Comparison of ENCODE assay signal across 9 cellular contexts in genomic region chr1:235999259-235999925, GRCh38.
DNase-seq lines count a peak whose midpoint lies in the region; ATAC-seq and TF ChIP-seq lines count a peak whose summit lies in the region.
"Had no signal": no experiment of that assay in that cellular context is flagged by ENCODE, and none has a peak within 500 bp of the region (broad histone marks: within the 10 kb centered on the region; RNA-seq: fewer than 3 reads in every experiment).

No MANE protein-coding gene starts in this region.

- ATAC-seq in HG03175 (IDR thresholded peaks at IDR 0.05; ENCODE audit: unreplicated experiment), result peak; percentile 89
- peak; percentile 89 for ATAC-seq in activated B cell treated with CpG ODN at 0.5 μM for 24 hours (ENCODE audit: low read depth)

- H3K9me3 Mint-ChIP-seq in activated B cell treated with CpG ODN at 0.5 μM for 24 hours, result no peaks in the 10 kb centered on the region

- no peaks in the 10 kb centered on the region for H3K27me3 ChIP-seq in dorsolateral prefrontal cortex

- H3K4me3 ChIP-seq in coronary artery, result no peak overlapping the region
- no peak overlapping the region for H3K4me3 ChIP-seq in skeletal muscle cell (ENCODE audit: low read depth, low read length)
- H3K4me3 ChIP-seq in dorsolateral prefrontal cortex, result no peak overlapping the region

- CTCF ChIA-PET in activated B cell treated with CpG ODN at 0.5 μM for 24 hours (lab: Charles Lee), result interaction anchor here (1.4 kb wide), 1 partner anchor 28 kb away, joined by 8 read pairs; no protein-coding TSS in a partner anchor

- peak overlapping the region in 1 of 2 donors; percentile 45 for H3K27ac ChIP-seq in coronary artery
- H3K27ac ChIP-seq in dorsolateral prefrontal cortex, result peak overlapping the region in 9 of 59 donors; percentile 0 to 39 (median 24)
- H3K27ac ChIP-seq: C4-2B had no signal

- H3K27me3 Mint-ChIP-seq in activated B cell treated with CpG ODN at 0.5 μM for 24 hours, result peaks cover 3% of the 10 kb centered on the region

- peak overlapping the region; percentile 89 for H3K27ac Mint-ChIP-seq in activated B cell treated with CpG ODN at 0.5 μM for 24 hours

- H3K36me3 Mint-ChIP-seq in activated B cell treated with CpG ODN at 0.5 μM for 24 hours (ENCODE audit: low read depth), result no peaks in the 10 kb centered on the region

- peaks cover 15% of the 10 kb centered on the region for H3K4me1 Mint-ChIP-seq in activated B cell treated with CpG ODN at 0.5 μM for 24 hours

- POLR2A ChIA-PET in activated B cell treated with CpG ODN at 0.5 μM for 24 hours (lab: Charles Lee), result interaction anchor here (1.0 to 1.7 kb wide), 6 partner anchors 28 to 162 kb away, joined by 3 to 7 read pairs (median 4); no protein-coding TSS in a partner anchor

- TF ChIP-seq CTCF in activated B cell treated with CpG ODN at 0.5 μM for 24 hours (IDR thresholded peaks at IDR 0.05), result no peak
- TF ChIP-seq CTCF in coronary artery (IDR thresholded peaks at IDR 0.05), result no peak
- no peak for TF ChIP-seq CTCF in dorsolateral prefrontal cortex (IDR thresholded peaks at IDR 0.05 in 54 of 56, conservative IDR thresholded peaks at IDR 0.05 in 2 of 56; ENCODE audit: low read depth in 1 of 56, partially characterized antibody in 56 of 56)

- DNase-seq in activated gamma-delta T cell treated with Interleukin-2 at 50 U/mL for 16 hours (peak; percentile 61), activated gamma-delta T cell (lab: John Stamatoyannopoulos, UW) (no peak), activated B cell treated with CpG ODN at 0.5 μM for 24 hours (no peak), coronary artery (ENCODE audit: low spot score) (peak; percentile 62), skeletal muscle cell (ENCODE audit: low read depth) (peak; percentile 95), RPMI8226 (no peak), dorsolateral prefrontal cortex (no peak)

- intact Hi-C loops in activated B cell treated with CpG ODN at 0.5 μM for 24 hours (cut with micrococcal nuclease) (loop anchor here (1.0 to 2.0 kb wide), 4 partner anchors 28 to 131 kb away; no protein-coding TSS in a partner anchor), dorsolateral prefrontal cortex (cut with DNase I) (no loop called here)

- peak overlapping the region; percentile 58 for H3K4me3 Mint-ChIP-seq in activated B cell treated with CpG ODN at 0.5 μM for 24 hours

Comparison
In these comparisons a context has a peak if more than half of its experiments do, and no peak if none do; other contexts are left out.
1. DNase-seq: peak in activated gamma-delta T cell treated with Interleukin-2 at 50 U/mL for 16 hours (single experiment), coronary artery (single experiment) and skeletal muscle cell (single experiment); none in activated gamma-delta T cell (single experiment), activated B cell treated with CpG ODN at 0.5 μM for 24 hours (single experiment), RPMI8226 (single experiment) and dorsolateral prefrontal cortex (0 of 10).